Comparison of ENCODE assay signal across 8 cellular contexts in the genomic region with DNA sequence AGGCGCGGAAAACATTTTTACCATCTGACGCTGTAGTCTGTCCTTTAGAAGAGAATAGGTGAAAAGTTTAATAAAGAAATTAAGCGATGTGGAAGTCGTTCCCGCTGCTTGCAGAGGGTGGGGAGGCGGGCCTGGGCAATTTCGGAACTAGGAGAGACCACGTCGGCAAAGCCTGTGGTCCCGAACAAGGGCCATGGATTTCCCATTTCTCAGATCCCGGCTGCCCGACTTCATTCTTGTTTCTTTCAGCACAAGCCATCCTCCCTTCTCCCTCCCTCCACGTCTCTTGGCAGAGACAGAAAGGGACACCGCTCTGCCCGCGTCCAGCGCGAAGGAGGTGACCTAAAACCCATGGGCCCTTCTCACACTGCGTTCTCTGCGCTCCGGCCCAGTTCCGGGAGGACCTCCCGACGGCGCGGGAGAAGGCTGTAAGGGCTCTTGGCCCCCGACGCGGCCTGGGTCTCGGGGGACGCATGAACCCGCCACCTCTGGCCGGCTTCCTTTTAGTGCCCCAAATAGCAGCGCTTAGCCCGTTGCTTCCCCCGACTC. TPM values are rescaled to one million over a fixed set of nuclear protein-coding genes. Genes with fewer than 3 reads are reported as not detected.
DNase-seq lines count a peak whose midpoint lies in the region; ATAC-seq and TF ChIP-seq lines count a peak whose summit lies in the region.

No MANE protein-coding gene starts in this region.

- peak overlapping the region; percentile 84 for H3K4me2 ChIP-seq in H9 (ENCODE audit: insufficient read depth, insufficient read length, low read length)

- peaks cover 23 to 32% of the 10 kb centered on the region in 2 experiments for H3K4me1 Mint-ChIP-seq in H9
- peaks cover 34% of the 10 kb centered on the region for H3K4me1 Mint-ChIP-seq in activated T-helper 1 cell treated with anti-CD3 and anti-CD28 coated beads, Interleukin-12 subunit alpha, Interleukin-12 subunit beta, Interleukin-2, Interleukin-4 antibody, amounts not matched to agents 30 ng/mL and 10 ng/mL and 1 ng/mL, durations not matched to agents 14 hours and 24 hours and 36 hours (ENCODE audit: low read depth)

- H3K18ac ChIP-seq in H9 (ENCODE audit: insufficient read length, low read depth, low read length): no peak overlapping the region

- no peak overlapping the region for H4K8ac ChIP-seq in H9 (replicated peaks; ENCODE audit: insufficient read length, low read depth, low read length)

- no peak overlapping the region for H2AK5ac ChIP-seq in H9 (ENCODE audit: insufficient read length, low read length)

- no peak overlapping the region for H3K27ac ChIP-seq in H9 (ENCODE audit: insufficient read length, low read depth, low read length)
- peak overlapping the region; percentile 6 to 56 (median 31) for H3K27ac ChIP-seq in sigmoid colon

- peak overlapping the region; percentile 2 to 76 (median 60) for H3K4me3 ChIP-seq in sigmoid colon

- H3K23ac ChIP-seq in H9 (ENCODE audit: insufficient read length, low read depth, low read length): no peak overlapping the region

- no peak overlapping the region for H2BK20ac ChIP-seq in H9 (ENCODE audit: low read depth, low read length, poor library complexity, severe bottlenecking)

- peaks cover 48% of the 10 kb centered on the region for H3K23me2 ChIP-seq in H9 (ENCODE audit: insufficient read length, low read depth, low read length, poor library complexity, severe bottlenecking)

- H3K56ac ChIP-seq in H9 (ENCODE audit: insufficient read length, low read depth, low read length): no peak overlapping the region

- WGBS in H9 (ENCODE audit: extremely low coverage, insufficient read length, low lambda C conversion rate): no CpG with 5 or more reads among the region's 37 CpGs
- 11 to 17% methylated on average over 37 of the region's 37 CpGs for WGBS in sigmoid colon, 2 donors

- no peak for TF ChIP-seq CTCF in H9 (conservative IDR thresholded peaks at IDR 0.05)
- no peak for TF ChIP-seq CTCF in sigmoid colon (IDR thresholded peaks at IDR 0.05)

- no peak overlapping the region for H2BK5ac ChIP-seq in H9 (ENCODE audit: insufficient read length, low read length)

- no peak overlapping the region for H4K91ac ChIP-seq in H9 (ENCODE audit: insufficient read length, low read depth, low read length)

- no peaks in the 10 kb centered on the region for H3K79me1 ChIP-seq in H9 (ENCODE audit: insufficient read depth, low read depth, low read length, poor library complexity, severe bottlenecking)

- peak; percentile 39 for DNase-seq in H9
- DNase-seq in activated T-helper 1 cell treated with anti-CD3 and anti-CD28 coated beads, Interleukin-12 subunit alpha, Interleukin-12 subunit beta, Interleukin-2, Interleukin-4 antibody, amounts not matched to agents 30 ng/mL and 10 ng/mL and 1 ng/mL, durations not matched to agents 14 hours and 24 hours and 36 hours (ENCODE audit: low spot score): no peak
- peak; percentile 38 for DNase-seq in left cardiac atrium
- no peak for DNase-seq in sigmoid colon
- no peak for DNase-seq in DMS 273 (lab: John Stamatoyannopoulos, UW; ENCODE audit: unreplicated experiment)
- no peak for DNase-seq in NCI-H1436 treated with DMSO at 0.1 percent for 48 hours (lab: John Stamatoyannopoulos, UW)
- no peak for DNase-seq in stimulated activated CD4-positive, alpha-beta T cell treated with anti-CD3 and anti-CD28 coated beads, Interleukin-4, amount 100 ng/mL, for 24 hours

- ATAC-seq in left cardiac atrium (no peak), GM19463 (IDR thresholded peaks at IDR 0.05; ENCODE audit: unreplicated experiment) (no peak)

- peaks cover 3 to 5% of the 10 kb centered on the region in 2 experiments; a peak in 4 of 5 replicates for H3K9me3 Mint-ChIP-seq in H9
- H3K9me3 Mint-ChIP-seq in activated T-helper 1 cell treated with anti-CD3 and anti-CD28 coated beads, Interleukin-12 subunit alpha, Interleukin-12 subunit beta, Interleukin-2, Interleukin-4 antibody, amounts not matched to agents 30 ng/mL and 10 ng/mL and 1 ng/mL, durations not matched to agents 14 hours and 24 hours and 36 hours: no peaks in the 10 kb centered on the region

- no peak overlapping the region for H3K4ac ChIP-seq in H9 (ENCODE audit: low read depth, low read length)

- H4K20me1 ChIP-seq in H9 (ENCODE audit: control insufficient read depth, insufficient read depth, insufficient read length): no peaks in the 10 kb centered on the region

- TF ChIP-seq EP300 in sigmoid colon (IDR thresholded peaks at IDR 0.05): no peak

- no peak overlapping the region for H3T11ph ChIP-seq in H9 (ENCODE audit: low read length)

- 0 out of 2 replicates have a peak overlapping the region, but pooled peaks have one; percentile 2 for H3K14ac ChIP-seq in H9 (ENCODE audit: insufficient read depth, low read length)

- TF ChIP-seq POLR2A in sigmoid colon (IDR thresholded peaks at IDR 0.05): no peak

- intact Hi-C loops in activated T-helper 1 cell treated with anti-CD3 and anti-CD28 coated beads, Interleukin-12 subunit alpha, Interleukin-12 subunit beta, Interleukin-2, Interleukin-4 antibody, amounts not matched to agents 30 ng/mL and 10 ng/mL and 1 ng/mL, durations not matched to agents 14 hours and 24 hours and 36 hours (cut with micrococcal nuclease): loop anchor here (5.0 to 10.0 kb wide), 3 partner anchors 356 to 514 kb away; a partner anchor contains a TSS
- intact Hi-C loops in left cardiac atrium (cut with DNase I): loop anchor here in 1 of 2 donors (5.0 kb wide), 1 partner anchor 306 kb away; no protein-coding TSS in a partner anchor
- intact Hi-C loops in sigmoid colon (cut with DNase I): no loop called here

- no peak overlapping the region for H2AFZ ChIP-seq in H9 (ENCODE audit: low read length)

- no peak overlapping the region for H2BK12ac ChIP-seq in H9 (ENCODE audit: insufficient read length, low read depth, low read length)

- H3K9ac ChIP-seq in H9 (ENCODE audit: extremely low read depth, insufficient read length, low read length): no peak overlapping the region

- H2BK120ac ChIP-seq in H9 (ENCODE audit: low read depth, low read length, poor library complexity, severe bottlenecking): no peak overlapping the region

- H3K4me1 ChIP-seq in H9 (ENCODE audit: insufficient read depth, low read length): no peaks in the 10 kb centered on the region
- H3K4me1 ChIP-seq in sigmoid colon: peaks cover 0 to 55% (median 51%) of the 10 kb centered on the region in 4 donors

- H3K9me3 ChIP-seq in H9 (ENCODE audit: control insufficient read depth, low read depth, low read length): no peaks in the 10 kb centered on the region
- no peaks in the 10 kb centered on the region for H3K9me3 ChIP-seq in sigmoid colon

- H3K27me3 ChIP-seq in H9 (ENCODE audit: insufficient read depth, low read length) (peaks cover 30% of the 10 kb centered on the region), sigmoid colon (peaks cover 18 to 69% (median 54%) of the 10 kb centered on the region in 3 donors)

- peak overlapping the region in 1 of 3 experiments; percentile 62; a peak in 2 of 7 replicates for H3K27ac Mint-ChIP-seq in H9
- peak overlapping the region; percentile 97 for H3K27ac Mint-ChIP-seq in activated T-helper 1 cell treated with anti-CD3 and anti-CD28 coated beads, Interleukin-12 subunit alpha, Interleukin-12 subunit beta, Interleukin-2, Interleukin-4 antibody, amounts not matched to agents 30 ng/mL and 10 ng/mL and 1 ng/mL, durations not matched to agents 14 hours and 24 hours and 36 hours

- no peaks in the 10 kb centered on the region; a peak in 2 of 7 replicates for H3K36me3 Mint-ChIP-seq in H9 (ENCODE audit: insufficient read depth in 1 of 3, low read depth in 3 of 3)
- H3K36me3 Mint-ChIP-seq in activated T-helper 1 cell treated with anti-CD3 and anti-CD28 coated beads, Interleukin-12 subunit alpha, Interleukin-12 subunit beta, Interleukin-2, Interleukin-4 antibody, amounts not matched to agents 30 ng/mL and 10 ng/mL and 1 ng/mL, durations not matched to agents 14 hours and 24 hours and 36 hours (ENCODE audit: low read depth): peaks cover 27% of the 10 kb centered on the region

- H4K5ac ChIP-seq in H9 (ENCODE audit: insufficient read length, low read depth, low read length): no peak overlapping the region

- H3K27me3 Mint-ChIP-seq in H9 (ENCODE audit: low read depth): peaks cover 50% of the 10 kb centered on the region
- H3K27me3 Mint-ChIP-seq in activated T-helper 1 cell treated with anti-CD3 and anti-CD28 coated beads, Interleukin-12 subunit alpha, Interleukin-12 subunit beta, Interleukin-2, Interleukin-4 antibody, amounts not matched to agents 30 ng/mL and 10 ng/mL and 1 ng/mL, durations not matched to agents 14 hours and 24 hours and 36 hours (ENCODE audit: insufficient read depth): peaks cover 10% of the 10 kb centered on the region

- no peak overlapping the region for H2BK15ac ChIP-seq in H9 (ENCODE audit: low read depth, low read length)

- H3K79me2 ChIP-seq in H9 (ENCODE audit: insufficient read depth, low read length): no peaks in the 10 kb centered on the region

- H3K4me3 Mint-ChIP-seq in H9: peak overlapping the region; percentile 57 to 86
- peak overlapping the region; percentile 95 for H3K4me3 Mint-ChIP-seq in activated T-helper 1 cell treated with anti-CD3 and anti-CD28 coated beads, Interleukin-12 subunit alpha, Interleukin-12 subunit beta, Interleukin-2, Interleukin-4 antibody, amounts not matched to agents 30 ng/mL and 10 ng/mL and 1 ng/mL, durations not matched to agents 14 hours and 24 hours and 36 hours

- no peaks in the 10 kb centered on the region for H3K36me3 ChIP-seq in sigmoid colon

RNA-seq across cellular contexts. Expression of a gene that starts 2.2 kb away (rescaled TPM):
- total RNA-seq in H9 (2021) (18.9 and 21.2 TPM in 2 replicates), left cardiac atrium (1 to 10 TPM; 4.6 to 9.2 TPM), sigmoid colon (10 to 100 TPM in 2 of 4 donors, 1 to 10 TPM in 2; 8.3 to 30.0 (median 19.6) TPM)
- total RNA-seq in activated T-helper 1 cell treated with anti-CD3 and anti-CD28 coated beads, Interleukin-12 subunit alpha, Interleukin-12 subunit beta, Interleukin-2, Interleukin-4 antibody, amounts not matched to agents 30 ng/mL and 10 ng/mL and 1 ng/mL, durations not matched to agents 14 hours and 24 hours and 36 hours: 335 and 347 TPM in 2 replicates
- 10 to 100 TPM; 12.6 to 19.4 (median 16.0) TPM for polyA plus RNA-seq in sigmoid colon

Comparison
In these comparisons a context has a peak if more than half of its experiments do, and no peak if none do; other contexts are left out.
1. DNase-seq: peak in H9 (single experiment) and left cardiac atrium (single experiment); none in activated T-helper 1 cell treated with anti-CD3 and anti-CD28 coated beads, Interleukin-12 subunit alpha, Interleukin-12 subunit beta, Interleukin-2, Interleukin-4 antibody, amounts not matched to agents 30 ng/mL and 10 ng/mL and 1 ng/mL, durations not matched to agents 14 hours and 24 hours and 36 hours (single experiment), sigmoid colon (single experiment), DMS 273 (single experiment), NCI-H1436 treated with DMSO at 0.1 percent for 48 hours (single experiment) and stimulated activated CD4-positive, alpha-beta T cell treated with anti-CD3 and anti-CD28 coated beads, Interleukin-4, amount 100 ng/mL, for 24 hours (single experiment).
2. RNA of a gene that starts 2.2 kb away (total RNA-seq): 335 to 347 TPM in activated T-helper 1 cell treated with anti-CD3 and anti-CD28 coated beads, Interleukin-12 subunit alpha, Interleukin-12 subunit beta, Interleukin-2, Interleukin-4 antibody, amounts not matched to agents 30 ng/mL and 10 ng/mL and 1 ng/mL, durations not matched to agents 14 hours and 24 hours and 36 hours; 8.3 to 30.0 TPM in sigmoid colon, 18.9 to 21.2 TPM in H9 and 4.6 to 9.2 TPM in left cardiac atrium; every median in the first group is over 10 times any median in the second.